1 cellular context compared by ENCODE assay signal in the genomic region with DNA sequence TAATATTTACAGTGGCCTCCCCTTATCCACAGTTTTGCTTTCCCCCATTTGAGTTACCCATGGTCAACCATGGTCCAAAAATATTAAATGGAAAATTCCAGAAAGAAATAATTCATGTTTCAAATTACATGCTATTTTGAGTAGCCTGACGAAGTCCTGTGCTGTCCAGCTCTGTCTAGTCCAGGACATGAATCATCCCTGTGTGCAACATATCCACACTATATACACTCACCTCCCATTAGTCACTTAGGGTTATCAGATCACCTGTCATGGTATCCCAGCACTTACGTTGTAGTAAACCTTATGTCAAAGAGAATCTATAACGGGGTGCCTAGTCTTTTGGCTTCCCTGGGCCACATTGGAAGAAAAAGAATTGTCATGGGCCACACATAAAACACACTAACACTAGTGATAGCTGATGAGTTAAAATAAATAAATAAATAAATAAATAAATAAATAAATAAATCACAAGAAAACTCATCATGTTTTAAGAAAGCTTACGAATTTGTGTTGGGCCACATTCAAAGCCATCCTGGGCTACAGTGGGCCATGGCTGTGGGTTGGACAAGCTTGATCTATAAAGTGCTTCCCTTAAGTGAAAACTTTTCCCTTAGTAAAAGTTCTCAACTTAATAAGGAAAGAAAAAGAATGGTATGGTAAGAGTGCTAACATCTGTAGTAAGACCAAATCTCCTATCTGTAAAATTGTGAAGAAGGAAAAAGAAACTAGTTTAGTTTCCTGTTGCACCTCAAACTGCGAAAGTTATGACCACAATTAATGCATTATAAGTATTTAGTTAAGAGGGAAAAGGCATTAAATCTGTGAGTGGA.
A peak's percentile ranks its signal among the peaks of the same experiment; 100 is the strongest.
TF ChIP-seq lines count a peak whose summit lies in the region.

No MANE protein-coding gene starts in this region.

TF ChIP-seq in SK-N-SH, 30 proteins besides CTCF, POLR2A, EP300 and RAD21:
- TF ChIP-seq USF2 (IDR thresholded peaks at IDR 0.05; ENCODE audit: borderline replicate concordance, low read depth, low read length) (no peak), JUND (IDR thresholded peaks at IDR 0.05) (peak; percentile 90), POLR2AphosphoS5 (IDR thresholded peaks at IDR 0.05; ENCODE audit: low read depth, low read length) (peak; percentile 61; the same call in 1 of the 2 replicates), EZH2phosphoT487 (IDR thresholded peaks at IDR 0.05; ENCODE audit: borderline replicate concordance, low read depth) (no peak), REST (IDR thresholded peaks at IDR 0.05; ENCODE audit: low read depth, low read length) (peak; percentile 70; the same call in 1 of the 2 replicates), SIN3A (IDR thresholded peaks at IDR 0.05; ENCODE audit: borderline replicate concordance, low read depth, low read length) (no peak), CHD2 (IDR thresholded peaks at IDR 0.05; ENCODE audit: low read length, partially characterized antibody) (no peak), FOSL2 (IDR thresholded peaks at IDR 0.05; ENCODE audit: borderline replicate concordance, low read depth) (peak; percentile 82; the same call in 1 of the 2 replicates), MXI1 (IDR thresholded peaks at IDR 0.05; ENCODE audit: low read depth, low read length) (no peak), NFIC (IDR thresholded peaks at IDR 0.05; ENCODE audit: borderline replicate concordance) (no peak; the same call in 1 of the 2 replicates), FOXJ3 (CRISPR knock-in tag; IDR thresholded peaks at IDR 0.05) (no peak), FOXM1 (IDR thresholded peaks at IDR 0.05; ENCODE audit: low read depth) (peak; percentile 58; the same call in 1 of the 2 replicates), RCOR1 (IDR thresholded peaks at IDR 0.05; ENCODE audit: low read length) (no peak), YY1 (IDR thresholded peaks at IDR 0.05; ENCODE audit: low read depth) (no peak), RFX5 (IDR thresholded peaks at IDR 0.05; ENCODE audit: low read length) (no peak), TAF1 (IDR thresholded peaks at IDR 0.05; ENCODE audit: borderline replicate concordance, low read depth, low read length) (no peak), GATA2 (CRISPR knock-in tag; IDR thresholded peaks at IDR 0.05) (no peak), ELF1 (IDR thresholded peaks at IDR 0.05) (no peak), USF1 (IDR thresholded peaks at IDR 0.05; ENCODE audit: borderline replicate concordance, low read depth) (no peak), GABPA (IDR thresholded peaks at IDR 0.05; ENCODE audit: low read depth) (no peak), TEAD4 (IDR thresholded peaks at IDR 0.05; ENCODE audit: borderline replicate concordance, insufficient read depth) (no peak), TCF12 (IDR thresholded peaks at IDR 0.05) (peak; percentile 87), MEF2A (IDR thresholded peaks at IDR 0.05; ENCODE audit: borderline replicate concordance, low read depth) (peak; percentile 85), SMC3 (IDR thresholded peaks at IDR 0.05; ENCODE audit: low read depth, low read length) (no peak), NRF1 (IDR thresholded peaks at IDR 0.05; ENCODE audit: low read depth, low read length) (no peak), RXRA (IDR thresholded peaks at IDR 0.05; ENCODE audit: borderline replicate concordance, low read depth) (no peak)
- TF ChIP-seq, protein P1, sequence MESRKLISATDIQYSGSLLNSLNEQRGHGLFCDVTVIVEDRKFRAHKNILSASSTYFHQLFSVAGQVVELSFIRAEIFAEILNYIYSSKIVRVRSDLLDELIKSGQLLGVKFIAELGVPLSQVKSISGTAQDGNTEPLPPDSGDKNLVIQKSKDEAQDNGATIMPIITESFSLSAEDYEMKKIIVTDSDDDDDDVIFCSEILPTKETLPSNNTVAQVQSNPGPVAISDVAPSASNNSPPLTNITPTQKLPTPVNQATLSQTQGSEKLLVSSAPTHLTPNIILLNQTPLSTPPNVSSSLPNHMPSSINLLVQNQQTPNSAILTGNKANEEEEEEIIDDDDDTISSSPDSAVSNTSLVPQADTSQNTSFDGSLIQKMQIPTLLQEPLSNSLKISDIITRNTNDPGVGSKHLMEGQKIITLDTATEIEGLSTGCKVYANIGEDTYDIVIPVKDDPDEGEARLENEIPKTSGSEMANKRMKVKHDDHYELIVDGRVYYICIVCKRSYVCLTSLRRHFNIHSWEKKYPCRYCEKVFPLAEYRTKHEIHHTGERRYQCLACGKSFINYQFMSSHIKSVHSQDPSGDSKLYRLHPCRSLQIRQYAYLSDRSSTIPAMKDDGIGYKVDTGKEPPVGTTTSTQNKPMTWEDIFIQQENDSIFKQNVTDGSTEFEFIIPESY (IDR thresholded peaks at IDR 0.05; ENCODE audit: borderline replicate concordance, low read depth): no peak
- TF ChIP-seq, protein P2, sequence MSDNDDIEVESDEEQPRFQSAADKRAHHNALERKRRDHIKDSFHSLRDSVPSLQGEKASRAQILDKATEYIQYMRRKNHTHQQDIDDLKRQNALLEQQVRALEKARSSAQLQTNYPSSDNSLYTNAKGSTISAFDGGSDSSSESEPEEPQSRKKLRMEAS (IDR thresholded peaks at IDR 0.05; ENCODE audit: low read depth): no peak
- TF ChIP-seq, protein P3, sequence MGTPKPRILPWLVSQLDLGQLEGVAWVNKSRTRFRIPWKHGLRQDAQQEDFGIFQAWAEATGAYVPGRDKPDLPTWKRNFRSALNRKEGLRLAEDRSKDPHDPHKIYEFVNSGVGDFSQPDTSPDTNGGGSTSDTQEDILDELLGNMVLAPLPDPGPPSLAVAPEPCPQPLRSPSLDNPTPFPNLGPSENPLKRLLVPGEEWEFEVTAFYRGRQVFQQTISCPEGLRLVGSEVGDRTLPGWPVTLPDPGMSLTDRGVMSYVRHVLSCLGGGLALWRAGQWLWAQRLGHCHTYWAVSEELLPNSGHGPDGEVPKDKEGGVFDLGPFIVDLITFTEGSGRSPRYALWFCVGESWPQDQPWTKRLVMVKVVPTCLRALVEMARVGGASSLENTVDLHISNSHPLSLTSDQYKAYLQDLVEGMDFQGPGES (IDR thresholded peaks at IDR 0.05; ENCODE audit: low read depth, low read length): no peak
- TF ChIP-seq, protein P4, sequence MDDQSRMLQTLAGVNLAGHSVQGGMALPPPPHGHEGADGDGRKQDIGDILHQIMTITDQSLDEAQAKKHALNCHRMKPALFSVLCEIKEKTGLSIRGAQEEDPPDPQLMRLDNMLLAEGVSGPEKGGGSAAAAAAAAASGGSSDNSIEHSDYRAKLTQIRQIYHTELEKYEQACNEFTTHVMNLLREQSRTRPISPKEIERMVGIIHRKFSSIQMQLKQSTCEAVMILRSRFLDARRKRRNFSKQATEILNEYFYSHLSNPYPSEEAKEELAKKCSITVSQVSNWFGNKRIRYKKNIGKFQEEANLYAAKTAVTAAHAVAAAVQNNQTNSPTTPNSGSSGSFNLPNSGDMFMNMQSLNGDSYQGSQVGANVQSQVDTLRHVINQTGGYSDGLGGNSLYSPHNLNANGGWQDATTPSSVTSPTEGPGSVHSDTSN (IDR thresholded peaks at IDR 0.05): peak; percentile 90
